In genomic region chr22:20181194-20181931, GRCh38 we compare ENCODE assay signal across 32 cellular contexts. TPM values are rescaled to one million over a fixed set of nuclear protein-coding genes. Genes with fewer than 3 reads are reported as not detected.
"Had no signal": no experiment of that assay in that cellular context is flagged by ENCODE, and none has a peak within 500 bp of the region (broad histone marks: within the 10 kb centered on the region; RNA-seq: fewer than 3 reads in every experiment).

No MANE protein-coding gene starts in this region.

- H3K27ac ChIP-seq: PC-9, VCaP had no signal

- DNase-seq: activated B cell treated with CpG ODN at 0.5 μM for 24 hours; activated CD4-positive, alpha-beta memory T cell treated with anti-CD3 and anti-CD28 coated beads for 36 hours; activated CD4-positive, alpha-beta T cell treated with anti-CD3 and anti-CD28 coated beads for 4 hours; activated CD4-positive, alpha-beta T cell treated with anti-CD3 and anti-CD28 coated beads, Interleukin-2, amount 50 U/mL, for 1 hour; activated CD4-positive, CD25-positive, alpha-beta regulatory T cell treated with anti-CD3 and anti-CD28 coated beads, Interleukin-2, amount 50 U/mL, for 72 hours; activated CD8-positive, alpha-beta memory T cell treated with anti-CD3 and anti-CD28 coated beads, Interleukin-2, amount 50 U/mL, for 4 hours; activated effector memory CD4-positive, alpha-beta T cell treated with Interleukin-2 at 50 U/mL for 16 hours; activated naive CD4-positive, alpha-beta T cell treated with anti-CD3 and anti-CD28 coated beads, Interleukin-2, amount 10 ng/mL, durations not matched to agents 7 days and 5 days; activated naive CD8-positive, alpha-beta T cell treated with anti-CD3 and anti-CD28 coated beads, Interleukin-2, amount 50 U/mL, for 24 hours; activated T-cell treated with anti-CD3 and anti-CD28 coated beads for 4 hours; caudate nucleus; cerebellar nuclear complex; NCI-H1092 treated with DMSO at 0.1 percent for 48 hours; NCI-H1417; NCI-H146; NCI-H187; NCI-H2029 treated with DMSO at 0.1 percent for 48 hours; NCI-H2107; NCI-H2171; NCI-H510A; NCI-H526; NCI-H748 treated with DMSO at 0.1 percent for 48 hours; NK-92 treated with Interleukin-12 subunit alpha and Interleukin-12 subunit beta, amount 100 ng/mL, for 24 hours; PC-9; Right ventricle myocardium superior; SW 1271; T-helper 1 cell; T-helper 2 cell; T-helper 9 cell had no signal

- H3K4me3 ChIP-seq: PC-9 had no signal

RNA-seq across cellular contexts. Expression of gene CCDC188, which starts 30.5 kb away (rescaled TPM):
- total RNA-seq: activated B cell treated with CpG ODN at 0.5 μM for 24 hours, bronchial epithelial cell, OCI-LY7, PC-9 had no signal
